ENCODE assay signal across 11 cellular contexts in the genomic region with DNA sequence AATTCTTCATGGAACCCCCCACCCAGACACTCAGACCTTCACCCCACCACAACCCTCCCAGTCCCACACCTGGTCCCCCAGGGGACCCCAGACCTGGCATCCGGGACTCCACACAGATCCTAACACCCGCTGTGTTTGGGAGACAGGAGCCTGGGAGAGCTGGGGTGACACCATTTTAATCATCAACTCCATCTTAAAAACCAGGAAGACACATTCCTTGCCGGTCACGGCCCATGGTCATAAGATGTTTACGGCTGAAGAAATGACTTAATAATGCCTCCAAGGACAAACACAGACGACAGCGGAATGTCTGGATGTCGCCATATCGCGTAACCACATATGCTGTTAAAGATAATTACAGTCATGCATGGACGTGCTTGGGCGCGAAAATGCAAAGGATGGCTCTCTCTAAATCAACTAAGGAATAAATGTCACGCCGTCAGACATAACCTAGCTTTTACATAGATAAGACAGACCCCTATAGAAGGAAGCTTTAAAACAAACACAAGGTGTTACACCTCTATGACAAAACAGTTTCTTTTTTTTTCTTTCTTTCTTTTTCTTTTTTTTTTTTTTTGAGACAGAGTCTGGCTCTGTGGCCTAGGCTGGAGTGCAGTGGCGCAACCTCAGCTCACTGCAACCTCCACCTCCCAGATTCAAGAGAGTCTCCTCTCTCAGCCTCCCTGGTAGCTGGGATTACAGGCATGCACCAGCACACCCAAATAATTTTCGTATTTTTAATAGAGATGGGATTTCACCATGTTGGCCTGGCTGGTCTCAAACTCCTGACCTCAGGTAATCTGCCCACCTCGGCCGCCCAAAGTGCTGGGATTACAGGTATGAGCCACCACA. TPM values are rescaled to one million over a fixed set of nuclear protein-coding genes. Genes with fewer than 3 reads are reported as not detected.
DNase-seq lines count a peak whose midpoint lies in the region; ATAC-seq and TF ChIP-seq lines count a peak whose summit lies in the region.
"Had no signal": no experiment of that assay in that cellular context is flagged by ENCODE, and none has a peak within 500 bp of the region (broad histone marks: within the 10 kb centered on the region; RNA-seq: fewer than 3 reads in every experiment).

No MANE protein-coding gene starts in this region.

- peak overlapping the region; percentile 17 for H3K4me3 Mint-ChIP-seq in activated naive CD8-positive, alpha-beta T cell
- H3K4me3 Mint-ChIP-seq in activated naive CD8-positive, alpha-beta T cell treated with anti-CD3 and anti-CD28 coated beads for 36 hours = no peak overlapping the region
- H3K4me3 Mint-ChIP-seq in brain (peak overlapping the region in 4 of 5 experiments; percentile 21 to 78 (median 66)), memory B cell (peak overlapping the region; percentile 3)

- TF ChIP-seq CTCF in brain (conservative IDR thresholded peaks at IDR 0.05) (no peak), suprapubic skin (IDR thresholded peaks at IDR 0.05) (no peak)

- no peaks in the 10 kb centered on the region for H3K9me3 Mint-ChIP-seq in activated naive CD8-positive, alpha-beta T cell (ENCODE audit: low read depth)
- H3K9me3 Mint-ChIP-seq in activated naive CD8-positive, alpha-beta T cell treated with anti-CD3 and anti-CD28 coated beads for 36 hours = no peaks in the 10 kb centered on the region
- H3K9me3 Mint-ChIP-seq in brain (peaks cover 0 to 8% (median 0%) of the 10 kb centered on the region in 5 experiments), memory B cell (no peaks in the 10 kb centered on the region)

- peak overlapping the region; percentile 42 for H3K27ac ChIP-seq in suprapubic skin
- H3K27ac ChIP-seq: left ventricle myocardium inferior had no signal

- H3K9me3 ChIP-seq in suprapubic skin = no peaks in the 10 kb centered on the region
- H3K9me3 ChIP-seq: left ventricle myocardium inferior had no signal

- H3K4me3 ChIP-seq in suprapubic skin = no peak overlapping the region
- H3K4me3 ChIP-seq: left ventricle myocardium inferior had no signal

- TF ChIP-seq EP300 in suprapubic skin (IDR thresholded peaks at IDR 0.05) = no peak

- no peak overlapping the region for H3K27ac Mint-ChIP-seq in activated naive CD8-positive, alpha-beta T cell
- H3K27ac Mint-ChIP-seq in activated naive CD8-positive, alpha-beta T cell treated with anti-CD3 and anti-CD28 coated beads for 36 hours = no peak overlapping the region
- H3K27ac Mint-ChIP-seq in brain (peak overlapping the region in 4 of 5 experiments; percentile 17 to 93 (median 74)), memory B cell (peak overlapping the region; percentile 87)

- DNase-seq in activated naive CD8-positive, alpha-beta T cell treated with anti-CD3 and anti-CD28 coated beads for 36 hours = no peak
- DNase-seq in memory B cell (ENCODE audit: low spot score in 2 of 2) (no peak), suprapubic skin (ENCODE audit: low spot score in 2 of 2) (no peak), T-helper 9 cell (no peak), NCI-H1417 treated with DMSO at 0.1 percent for 48 hours (lab: John Stamatoyannopoulos, UW) (no peak)
- DNase-seq: left ventricle myocardium inferior; NCI-H82; stimulated activated naive CD4-positive, alpha-beta T cell treated with Interleukin-2 at 50 U/mL for 16 hours had no signal

- H3K4me1 ChIP-seq in suprapubic skin = peaks cover 33% of the 10 kb centered on the region

- H3K4me1 Mint-ChIP-seq in activated naive CD8-positive, alpha-beta T cell (ENCODE audit: low read depth) = peaks cover 18% of the 10 kb centered on the region
- H3K4me1 Mint-ChIP-seq in activated naive CD8-positive, alpha-beta T cell treated with anti-CD3 and anti-CD28 coated beads for 36 hours = peaks cover 18% of the 10 kb centered on the region
- peaks cover 30% of the 10 kb centered on the region for H3K4me1 Mint-ChIP-seq in brain
- H3K4me1 Mint-ChIP-seq in memory B cell = peaks cover 17% of the 10 kb centered on the region

- H3K36me3 ChIP-seq in suprapubic skin = no peaks in the 10 kb centered on the region
- H3K36me3 ChIP-seq: left ventricle myocardium inferior had no signal

- no peak for ATAC-seq in memory B cell (ENCODE audit: low read depth)
- no peak for ATAC-seq in GM21515 (IDR thresholded peaks at IDR 0.05; ENCODE audit: unreplicated experiment)

- H3K27me3 Mint-ChIP-seq in activated naive CD8-positive, alpha-beta T cell = no peaks in the 10 kb centered on the region
- H3K27me3 Mint-ChIP-seq in activated naive CD8-positive, alpha-beta T cell treated with anti-CD3 and anti-CD28 coated beads for 36 hours = no peaks in the 10 kb centered on the region
- H3K27me3 Mint-ChIP-seq in brain = no peaks in the 10 kb centered on the region
- no peaks in the 10 kb centered on the region for H3K27me3 Mint-ChIP-seq in memory B cell

- TF ChIP-seq POLR2A in suprapubic skin (IDR thresholded peaks at IDR 0.05) = no peak

- WGBS in suprapubic skin = 41% methylated on average over 19 of the region's 19 CpGs

- H3K36me3 Mint-ChIP-seq in activated naive CD8-positive, alpha-beta T cell = no peaks in the 10 kb centered on the region
- H3K36me3 Mint-ChIP-seq in activated naive CD8-positive, alpha-beta T cell treated with anti-CD3 and anti-CD28 coated beads for 36 hours = peaks cover 9% of the 10 kb centered on the region
- H3K36me3 Mint-ChIP-seq in brain (peaks cover 3% of the 10 kb centered on the region), memory B cell (peaks cover 1% of the 10 kb centered on the region)

- no peaks in the 10 kb centered on the region for H3K27me3 ChIP-seq in suprapubic skin

RNA-seq across cellular contexts. Expression of a gene that starts 2.1 kb away (rescaled TPM):
- total RNA-seq in activated naive CD8-positive, alpha-beta T cell treated with anti-CD3 and anti-CD28 coated beads for 36 hours = 10 to 100 TPM; 18.2 to 19.7 TPM
- 18.1 TPM for polyA plus RNA-seq in brain (ENCODE audit: insufficient read depth, low read depth, low replicate concordance)
- total RNA-seq in suprapubic skin = 10 to 100 TPM in 3 of 4 donors, 1 to 10 TPM in 1; 8.2 to 35.7 (median 16.1) TPM

RNA-seq across cellular contexts. Expression of a gene that starts 2.1 kb away (rescaled TPM):
- total RNA-seq in activated naive CD8-positive, alpha-beta T cell treated with anti-CD3 and anti-CD28 coated beads for 36 hours = 10 to 100 TPM; 33.2 to 36.0 TPM
- polyA plus RNA-seq in brain (ENCODE audit: insufficient read depth, low read depth, low replicate concordance) = 21.2 TPM
- 10 to 100 TPM; 41.5 to 67.3 (median 55.1) TPM for total RNA-seq in suprapubic skin

Comparison
In these comparisons a context has a peak if more than half of its experiments do, and no peak if none do; other contexts are left out.
1. H3K27ac Mint-ChIP-seq: peak in brain (4 of 5) and memory B cell (single experiment); none in activated naive CD8-positive, alpha-beta T cell (single experiment) and activated naive CD8-positive, alpha-beta T cell treated with anti-CD3 and anti-CD28 coated beads for 36 hours (single experiment).